Comparison of ENCODE assay signal across 8 cellular contexts in genomic region chr11:783581-784015, GRCh38. TPM values are rescaled to one million over a fixed set of nuclear protein-coding genes. Genes with fewer than 3 reads are reported as not detected.
DNase-seq lines count a peak whose midpoint lies in the region; ATAC-seq and TF ChIP-seq lines count a peak whose summit lies in the region.

No MANE protein-coding gene starts in this region.

- H3K4me2 ChIP-seq in MM.1S (ENCODE audit: low read depth, low read length), result no peak overlapping the region

- no peak overlapping the region for H2AFZ ChIP-seq in MM.1S (ENCODE audit: low read length)

- H3K4me1 ChIP-seq in MM.1S (ENCODE audit: low read length), result no peaks in the 10 kb centered on the region

- peaks cover 8% of the 10 kb centered on the region for H3K4me1 Mint-ChIP-seq in CD4-positive, alpha-beta T cell (ENCODE audit: low read depth)
- H3K4me1 Mint-ChIP-seq in activated T-helper 17 cell treated with anti-CD3 and anti-CD28 coated beads, Interleukin-2, amount 50 U/mL, for 72 hours, result no peaks in the 10 kb centered on the region

- peak in 1 of 10 experiments; percentile 34 for DNase-seq in CD4-positive, alpha-beta T cell
- peak; percentile 95 for DNase-seq in MG63
- peak; percentile 87 for DNase-seq in cardiac septum (ENCODE audit: low spot score)
- peak; percentile 75 to 98 (median 88) for DNase-seq in posterior cingulate gyrus
- no peak for DNase-seq in MM.1S

- intact Hi-C loops in CD4-positive, alpha-beta T cell (cut with DNase I, micrococcal nuclease), result no loop called here
- intact Hi-C loops in cardiac septum (cut with DNase I) (no loop called here), posterior cingulate gyrus (cut with DNase I) (no loop called here)

- H4K20me1 ChIP-seq in MM.1S (ENCODE audit: insufficient read depth, low read length), result no peaks in the 10 kb centered on the region

- peaks cover 14% of the 10 kb centered on the region for H3K36me3 ChIP-seq in MG63
- H3K36me3 ChIP-seq in MM.1S (replicated peaks; ENCODE audit: insufficient read depth, low read length), result no peaks in the 10 kb centered on the region

- no peaks in the 10 kb centered on the region for H3K36me3 Mint-ChIP-seq in CD4-positive, alpha-beta T cell (ENCODE audit: low read depth)
- peaks cover 6% of the 10 kb centered on the region for H3K36me3 Mint-ChIP-seq in activated T-helper 17 cell treated with anti-CD3 and anti-CD28 coated beads, Interleukin-2, amount 50 U/mL, for 72 hours (ENCODE audit: low read depth)

- CTCF ChIA-PET in CD4-positive, alpha-beta T cell (lab: Charles Lee), result interaction anchor here (0.7 kb wide), 1 partner anchor 85 kb away, joined by 3 read pairs; no protein-coding TSS in a partner anchor

- no peak overlapping the region for H3K27ac ChIP-seq in CD4-positive, alpha-beta T cell (ENCODE audit: low read depth, low read length)
- H3K27ac ChIP-seq in MM.1S (ENCODE audit: low read length), result no peak overlapping the region

- H3F3A ChIP-seq in MM.1S (ENCODE audit: insufficient read depth, low read length), result 0 out of 2 replicates have a peak, but pooled peaks cover 4% of the 10 kb centered on the region

- H3K9ac ChIP-seq in MM.1S (ENCODE audit: low read length), result no peak overlapping the region

- peak; percentile 47 for TF ChIP-seq CTCF in CD4-positive, alpha-beta T cell (IDR thresholded peaks at IDR 0.05)
- TF ChIP-seq CTCF in MM.1S (IDR thresholded peaks at IDR 0.05; ENCODE audit: low read length), result no peak

- no peaks in the 10 kb centered on the region for H3K9me2 ChIP-seq in MM.1S (replicated peaks; ENCODE audit: insufficient read depth, low read length)

- POLR2A ChIA-PET in CD4-positive, alpha-beta T cell (lab: Charles Lee), result interaction anchor here (0.7 to 1.0 kb wide), 2 partner anchors 13 to 88 kb away, joined by 3 read pairs; partner anchors contain the start of genes DEAF1 and TMEM80

- no peak overlapping the region for H3K4me3 ChIP-seq in MG63
- H3K4me3 ChIP-seq in MM.1S (ENCODE audit: low read length), result no peak overlapping the region

- H3K4me3 Mint-ChIP-seq in CD4-positive, alpha-beta T cell, result no peak overlapping the region
- no peak overlapping the region for H3K4me3 Mint-ChIP-seq in activated T-helper 17 cell treated with anti-CD3 and anti-CD28 coated beads, Interleukin-2, amount 50 U/mL, for 72 hours

- no peaks in the 10 kb centered on the region for H3K27me3 Mint-ChIP-seq in CD4-positive, alpha-beta T cell
- no peaks in the 10 kb centered on the region for H3K27me3 Mint-ChIP-seq in activated T-helper 17 cell treated with anti-CD3 and anti-CD28 coated beads, Interleukin-2, amount 50 U/mL, for 72 hours

- H3K27me3 ChIP-seq in CD4-positive, alpha-beta T cell (ENCODE audit: control insufficient read depth, insufficient read depth, low read length), result no peaks in the 10 kb centered on the region
- H3K27me3 ChIP-seq in MG63 (no peaks in the 10 kb centered on the region), MM.1S (replicated peaks; ENCODE audit: insufficient read depth, low read length) (no peaks in the 10 kb centered on the region)

- H3K9me3 Mint-ChIP-seq in CD4-positive, alpha-beta T cell, result no peaks in the 10 kb centered on the region
- no peaks in the 10 kb centered on the region for H3K9me3 Mint-ChIP-seq in activated T-helper 17 cell treated with anti-CD3 and anti-CD28 coated beads, Interleukin-2, amount 50 U/mL, for 72 hours

- H3K27ac Mint-ChIP-seq in CD4-positive, alpha-beta T cell, result no peak overlapping the region
- no peak overlapping the region for H3K27ac Mint-ChIP-seq in activated T-helper 17 cell treated with anti-CD3 and anti-CD28 coated beads, Interleukin-2, amount 50 U/mL, for 72 hours

- peaks cover 12% of the 10 kb centered on the region for H3K79me2 ChIP-seq in MM.1S (ENCODE audit: low read length)

- H3K9me3 ChIP-seq in CD4-positive, alpha-beta T cell (ENCODE audit: control insufficient read depth, low read length), result no peaks in the 10 kb centered on the region
- H3K9me3 ChIP-seq in MG63 (no peaks in the 10 kb centered on the region), MM.1S (replicated peaks; ENCODE audit: insufficient read depth, low read length) (no peaks in the 10 kb centered on the region)

- peak; percentile 90 for ATAC-seq in CD4-positive, alpha-beta T cell (ENCODE audit: poor library complexity)
- peak; percentile 75 for ATAC-seq in activated T-helper 17 cell treated with anti-CD3 and anti-CD28 coated beads, Interleukin-2, amount 50 U/mL, for 72 hours (replicated peaks)
- ATAC-seq in GM18907 (IDR thresholded peaks at IDR 0.05; ENCODE audit: unreplicated experiment) (no peak), GM18520 (IDR thresholded peaks at IDR 0.05; ENCODE audit: unreplicated experiment) (no peak)

RNA-seq across cellular contexts. Expression of gene CEND1, which starts 6.3 kb away (rescaled TPM):
- not detected for total RNA-seq in CD4-positive, alpha-beta T cell
- total RNA-seq in MG63 (2014; rRNA removed; shearing (Covaris generic); ENCODE audit: low replicate concordance), result not detected in 2 replicates
- total RNA-seq in activated T-helper 17 cell treated with anti-CD3 and anti-CD28 coated beads, Interleukin-2, amount 50 U/mL, for 72 hours, result 1 to 10 TPM; 1.2 to 3.9 TPM
- total RNA-seq in cardiac septum, result 0.65 TPM

RNA-seq across cellular contexts. Expression of gene GATD1, which starts 6.3 kb away (rescaled TPM):
- total RNA-seq in CD4-positive, alpha-beta T cell, result 10 to 100 TPM; 14.7 to 16.1 TPM
- total RNA-seq in MG63 (2014; rRNA removed; shearing (Covaris generic); ENCODE audit: low replicate concordance), result 46.1 and 80.1 TPM in 2 replicates
- total RNA-seq in activated T-helper 17 cell treated with anti-CD3 and anti-CD28 coated beads, Interleukin-2, amount 50 U/mL, for 72 hours, result 10 to 100 TPM; 42.3 to 60.9 TPM
- 38.7 TPM for total RNA-seq in cardiac septum

RNA-seq across cellular contexts. Expression of gene SLC25A22, which starts 14.5 kb away (rescaled TPM):
- total RNA-seq in CD4-positive, alpha-beta T cell, result 10 to 100 TPM in 1 of 2 experiments, 1 to 10 TPM in 1; 9.1 to 11.1 TPM
- 28.6 and 31.3 TPM in 2 replicates for total RNA-seq in MG63 (2014; rRNA removed; shearing (Covaris generic); ENCODE audit: low replicate concordance)
- total RNA-seq in activated T-helper 17 cell treated with anti-CD3 and anti-CD28 coated beads, Interleukin-2, amount 50 U/mL, for 72 hours, result 10 to 100 TPM; 27.9 to 62.2 TPM
- 4.7 TPM for total RNA-seq in cardiac septum

RNA-seq across cellular contexts. Expression of gene PIDD1, which starts 21.4 kb away (rescaled TPM):
- 10 to 100 TPM; 32.6 to 33.0 TPM for total RNA-seq in CD4-positive, alpha-beta T cell
- 4.9 and 10.8 TPM in 2 replicates for total RNA-seq in MG63 (2014; rRNA removed; shearing (Covaris generic); ENCODE audit: low replicate concordance)
- total RNA-seq in activated T-helper 17 cell treated with anti-CD3 and anti-CD28 coated beads, Interleukin-2, amount 50 U/mL, for 72 hours, result 10 to 100 TPM; 35.8 to 43.8 TPM
- 12.1 TPM for total RNA-seq in cardiac septum

RNA-seq across cellular contexts. Expression of gene RPLP2, which starts 26.2 kb away (rescaled TPM):
- 1,000 to 10,000 TPM; 5,234 to 5,390 TPM for total RNA-seq in CD4-positive, alpha-beta T cell
- total RNA-seq in MG63 (2014; rRNA removed; shearing (Covaris generic); ENCODE audit: low replicate concordance), result 770 and 1,105 TPM in 2 replicates
- 1,000 to 10,000 TPM; 2,744 to 3,086 TPM for total RNA-seq in activated T-helper 17 cell treated with anti-CD3 and anti-CD28 coated beads, Interleukin-2, amount 50 U/mL, for 72 hours
- 781 TPM for total RNA-seq in cardiac septum

Comparison
In these comparisons a context has a peak if more than half of its experiments do, and no peak if none do; other contexts are left out.
1. ATAC-seq: peak in CD4-positive, alpha-beta T cell (single experiment) and activated T-helper 17 cell treated with anti-CD3 and anti-CD28 coated beads, Interleukin-2, amount 50 U/mL, for 72 hours (single experiment); none in GM18907 (single experiment) and GM18520 (single experiment).